Comparison of ENCODE assay signal across 26 cellular contexts in the genomic region with DNA sequence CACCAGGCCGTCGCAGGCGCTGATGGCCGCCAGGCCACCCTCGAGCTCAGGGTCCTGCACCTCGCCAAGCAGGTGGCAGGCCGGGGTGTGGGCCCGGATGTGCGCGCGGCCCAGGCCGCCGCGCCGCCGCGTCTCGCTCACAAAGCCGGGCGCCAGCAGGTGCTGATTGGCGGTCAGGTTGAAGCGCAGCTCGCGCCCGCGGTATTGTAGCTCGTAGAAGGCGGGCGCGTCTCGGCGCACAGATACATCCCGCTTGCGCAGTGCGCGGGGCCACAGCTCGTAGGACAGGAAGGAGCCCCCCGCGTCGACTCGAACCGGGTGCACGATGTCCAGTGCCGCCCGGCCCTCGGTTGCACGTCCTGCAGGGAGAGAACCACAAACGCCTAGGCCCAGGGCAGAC. TPM values are rescaled to one million over a fixed set of nuclear protein-coding genes. Genes with fewer than 3 reads are reported as not detected.
DNase-seq lines count a peak whose midpoint lies in the region; ATAC-seq, FAIRE-seq and TF ChIP-seq lines count a peak whose summit lies in the region.
"Had no signal": no experiment of that assay in that cellular context is flagged by ENCODE, and none has a peak within 500 bp of the region (broad histone marks: within the 10 kb centered on the region; RNA-seq: fewer than 3 reads in every experiment).

No MANE protein-coding gene starts in this region.

- no peak overlapping the region for H3K4me3 Mint-ChIP-seq in activated CD4-positive, alpha-beta T cell treated with anti-CD3 and anti-CD28 coated beads, Interleukin-2, amount 10 ng/mL, durations not matched to agents 7 days and 5 days
- H3K4me3 Mint-ChIP-seq: CD14-positive monocyte; CD4-positive, alpha-beta T cell; CD8-positive, alpha-beta memory T cell had no signal

- no peak for TF ChIP-seq POLR2A in K562 (conservative IDR thresholded peaks at IDR 0.05)
- no peak for TF ChIP-seq POLR2A in spleen (IDR thresholded peaks at IDR 0.05)
- no peak for TF ChIP-seq POLR2A in uterus (IDR thresholded peaks at IDR 0.05)
- TF ChIP-seq POLR2A in GM12891 (IDR thresholded peaks at IDR 0.05; ENCODE audit: low read depth, low read length) = no peak

- H2AFZ ChIP-seq in K562 (ENCODE audit: low read depth, low read length) = no peak overlapping the region

- TF ChIP-seq CTCF in K562 (IDR thresholded peaks at IDR 0.05 in 2 of 3, conservative IDR thresholded peaks at IDR 0.05 in 1 of 3; ENCODE audit: insufficient read depth in 2 of 3, low read depth in 1 of 3, low read length in 3 of 3) (no peak), spleen (IDR thresholded peaks at IDR 0.05 in 8 of 11, conservative IDR thresholded peaks at IDR 0.05 in 3 of 11) (no peak), uterus (IDR thresholded peaks at IDR 0.05) (no peak)

- H3K27me3 Mint-ChIP-seq in activated CD4-positive, alpha-beta T cell treated with anti-CD3 and anti-CD28 coated beads, Interleukin-2, amount 10 ng/mL, durations not matched to agents 7 days and 5 days = peaks cover 5% of the 10 kb centered on the region
- H3K27me3 Mint-ChIP-seq: CD4-positive, alpha-beta T cell had no signal

- H3K9me3 Mint-ChIP-seq in activated CD4-positive, alpha-beta T cell treated with anti-CD3 and anti-CD28 coated beads, Interleukin-2, amount 10 ng/mL, durations not matched to agents 7 days and 5 days = no peaks in the 10 kb centered on the region
- H3K9me3 Mint-ChIP-seq: CD14-positive monocyte; CD4-positive, alpha-beta T cell; CD8-positive, alpha-beta memory T cell had no signal

- in situ Hi-C loops in K562 (cut with MboI) = no loop called here

- ATAC-seq in K562 = no peak
- ATAC-seq: A549 had no signal

- no peaks in the 10 kb centered on the region for H3K9me3 ChIP-seq in K562 (replicated peaks; ENCODE audit: control insufficient read depth, insufficient read depth, low read depth, low read length)
- H3K9me3 ChIP-seq in spleen = no peaks in the 10 kb centered on the region
- H3K9me3 ChIP-seq in uterus = no peaks in the 10 kb centered on the region
- H3K9me3 ChIP-seq: A549; BE2C; BLaER1 treated with 17β-estradiol and CSF1 and Interleukin-3, amounts not matched to agents 10 nM and 100 nM had no signal

- peaks cover 9 to 34% of the 10 kb centered on the region in 2 experiments; a peak in 4 of 5 replicates for H3K27me3 ChIP-seq in K562 (ENCODE audit: control insufficient read depth in 2 of 2, insufficient read depth in 2 of 2, low read length in 2 of 2)
- no peaks in the 10 kb centered on the region for H3K27me3 ChIP-seq in spleen (replicated peaks in 1 of 7)
- no peaks in the 10 kb centered on the region for H3K27me3 ChIP-seq in uterus
- H3K27me3 ChIP-seq: BE2C; BLaER1 treated with 17β-estradiol and CSF1 and Interleukin-3, amounts not matched to agents 10 nM and 100 nM had no signal

- H3K4me3 ChIP-seq in K562 (no peak overlapping the region), spleen (no peak overlapping the region), uterus (no peak overlapping the region)
- H3K4me3 ChIP-seq: A549; BLaER1 treated with 17β-estradiol and CSF1 and Interleukin-3, amounts not matched to agents 10 nM and 100 nM had no signal

- H3K27ac Mint-ChIP-seq in activated CD4-positive, alpha-beta T cell treated with anti-CD3 and anti-CD28 coated beads, Interleukin-2, amount 10 ng/mL, durations not matched to agents 7 days and 5 days = no peak overlapping the region
- H3K27ac Mint-ChIP-seq: CD14-positive monocyte; CD4-positive, alpha-beta T cell had no signal

- intact Hi-C loops in K562 (cut with micrococcal nuclease) = no loop called here
- intact Hi-C loops in spleen (cut with DNase I; ENCODE audit: low total_unique reads) = no loop called here
- intact Hi-C loops in uterus (cut with DNase I; ENCODE audit: low total_unique reads) = no loop called here

- H3K79me2 ChIP-seq in K562 (ENCODE audit: control insufficient read depth, insufficient read depth, low read length) = no peaks in the 10 kb centered on the region

- H3K4me1 Mint-ChIP-seq in activated CD4-positive, alpha-beta T cell treated with anti-CD3 and anti-CD28 coated beads, Interleukin-2, amount 10 ng/mL, durations not matched to agents 7 days and 5 days = no peaks in the 10 kb centered on the region
- H3K4me1 Mint-ChIP-seq: CD14-positive monocyte; CD8-positive, alpha-beta memory T cell had no signal

- FAIRE-seq in K562 (lab: Jason Lieb, UNC) = no peak
- FAIRE-seq in GM12891 (lab: Jason Lieb, UNC) = no peak
- FAIRE-seq: A549, D721Med, GM12892, H54 had no signal

- 55% methylated on average over 13 of the region's 48 CpGs for WGBS in K562 (ENCODE audit: insufficient coverage, low coverage, missing lambda C conversion rate)
- WGBS in spleen, 5 donors = 87 to 94% (median 90%) methylated on average over 26 to 48 of the region's 48 CpGs

- H3K4me2 ChIP-seq in K562 (ENCODE audit: insufficient read depth, low read length) = no peak overlapping the region
- H3K4me2 ChIP-seq: A549; BLaER1 treated with 17β-estradiol and CSF1 and Interleukin-3, amounts not matched to agents 10 nM and 100 nM had no signal

- H3K36me3 ChIP-seq in K562 (ENCODE audit: control insufficient read depth, insufficient read depth, low read length) (no peaks in the 10 kb centered on the region), spleen (no peaks in the 10 kb centered on the region), uterus (no peaks in the 10 kb centered on the region)

- no peaks in the 10 kb centered on the region for H3K9me1 ChIP-seq in K562 (ENCODE audit: control insufficient read depth, insufficient read depth, low read length)

- CTCF ChIA-PET in activated CD4-positive, alpha-beta T cell treated with anti-CD3 and anti-CD28 coated beads, Interleukin-2, amount 10 ng/mL, durations not matched to agents 7 days and 5 days (lab: Charles Lee) = interaction anchor here (0.6 to 1.0 kb wide), 2 partner anchors 10 to 445 kb away, joined by 3 to 4 read pairs; no protein-coding TSS in a partner anchor
- CTCF ChIA-PET in K562 (lab: Yijun Ruan, JAX; ENCODE audit: low intra/inter-chr PET ratio) = no interaction called here

- TF ChIP-seq EP300 in K562 (IDR thresholded peaks at IDR 0.05; ENCODE audit: low read length) = no peak

- H3K4me1 ChIP-seq in K562 (replicated peaks in 1 of 2; ENCODE audit: control insufficient read depth in 2 of 2, insufficient read depth in 2 of 2, low read length in 2 of 2) (peaks cover 0 to 5% of the 10 kb centered on the region in 2 experiments; a peak in 1 of 5 replicates), spleen (peaks cover 0 to 4% (median 0%) of the 10 kb centered on the region in 6 donors), uterus (no peaks in the 10 kb centered on the region)
- H3K4me1 ChIP-seq: BE2C had no signal

- H4K20me1 ChIP-seq in K562 (replicated peaks; ENCODE audit: control insufficient read depth, insufficient read depth, low read length) = peaks cover 11% of the 10 kb centered on the region; the same call in 1 of the 2 replicates

- DNase-seq in activated CD4-positive, alpha-beta T cell treated with anti-CD3 and anti-CD28 coated beads, Interleukin-2, amount 10 ng/mL, durations not matched to agents 7 days and 5 days = peak; percentile 13
- no peak for DNase-seq in activated CD4-positive, alpha-beta T cell treated with anti-CD3 and anti-CD28 coated beads, Interleukin-2, amount 50 U/mL, for 48 hours
- DNase-seq in ELF-1 (ENCODE audit: low read depth, low spot score) (peak; percentile 49), K562 (ENCODE audit: extremely low read depth in 1 of 4, low spot score in 3 of 4) (no peak), spleen (peak; percentile 74), uterus (no peak), GM12891 (ENCODE audit: insufficient read length, low spot score) (no peak)
- DNase-seq in stimulated activated CD4-positive, alpha-beta T cell treated with anti-CD3 and anti-CD28 coated beads, Interleukin-2, amount 100 ng/mL, for 24 hours = no peak
- DNase-seq: 8988T; ACHN; AML-193; BE2C; CD4-positive, alpha-beta T cell; CD8-positive, alpha-beta memory T cell; DMS 273 treated with DMSO at 0.1 percent for 48 hours; DMS79; EL; GF-D8; GOT3; HCEC 1CT had no signal

- TF ChIP-seq RAD21 in K562 (CRISPR knock-in tag; conservative IDR thresholded peaks at IDR 0.05 in 1 of 2, IDR thresholded peaks at IDR 0.05 in 1 of 2) = no peak

- H3K27ac ChIP-seq in K562 (ENCODE audit: extremely low read depth, low read depth, low read length) (no peak overlapping the region), spleen (no peak overlapping the region), uterus (no peak overlapping the region)
- H3K27ac ChIP-seq: BLaER1 treated with 17β-estradiol and CSF1 and Interleukin-3, amounts not matched to agents 10 nM and 100 nM had no signal

- BruUV-seq in K562 (replicated peaks; lab: Mats Ljungman, UMichigan) = no TSS peak

- POLR2A ChIA-PET in activated CD4-positive, alpha-beta T cell treated with anti-CD3 and anti-CD28 coated beads, Interleukin-2, amount 10 ng/mL, durations not matched to agents 7 days and 5 days (lab: Charles Lee) = no interaction called here
- POLR2A ChIA-PET in K562 (lab: Yijun Ruan, JAX) = no interaction called here

- no peak overlapping the region for H3K9ac ChIP-seq in K562 (ENCODE audit: insufficient read depth in 1 of 2, low read depth in 2 of 2, low read length in 2 of 2)
- H3K9ac ChIP-seq: BLaER1 treated with 17β-estradiol and CSF1 and Interleukin-3, amounts not matched to agents 10 nM and 100 nM had no signal

- H3K36me3 Mint-ChIP-seq in activated CD4-positive, alpha-beta T cell treated with anti-CD3 and anti-CD28 coated beads, Interleukin-2, amount 10 ng/mL, durations not matched to agents 7 days and 5 days (ENCODE audit: low read depth) = no peaks in the 10 kb centered on the region
- H3K36me3 Mint-ChIP-seq: CD14-positive monocyte; CD8-positive, alpha-beta memory T cell had no signal

RNA-seq across cellular contexts. Expression of a gene that starts 11.1 kb away (rescaled TPM):
- under 1 TPM; 0.10 to 0.12 TPM for total RNA-seq in activated CD4-positive, alpha-beta T cell treated with anti-CD3 and anti-CD28 coated beads, Interleukin-2, amount 10 ng/mL, durations not matched to agents 7 days and 5 days
- 0.76 TPM in 1 of 2 replicates, not detected in the other for total RNA-seq in K562 (2011; cell fraction: chromatin; rRNA removed; ENCODE audit: low replicate concordance)
- 0.13 and 0.50 TPM in 2 replicates for total RNA-seq in K562 (2011; cell fraction: nucleolus; rRNA removed)
- total RNA-seq in K562 (2011; cell fraction: nucleoplasm; rRNA removed) = 0.31 TPM in 1 of 2 replicates, not detected in the other
- total RNA-seq in K562 (2014; rRNA removed) = not detected in 2 replicates
- not detected in 2 replicates for total RNA-seq in K562 (2014; rRNA removed; fragmentation: Illumina TruSeq; extraction: Trizol)
- total RNA-seq in K562 (2015; rRNA removed; fragmentation: Illumina TruSeq; extraction: Trizol) = not detected in 2 replicates
- 0.07 and 0.13 TPM in 2 replicates for total RNA-seq in K562 (2021)
- 0.12 TPM in 1 of 2 replicates, not detected in the other for polyA plus RNA-seq in K562 (2011; rRNA removed)
- polyA plus RNA-seq in K562 (2011; cell fraction: cytosol; rRNA removed) = 0.06 and 0.09 TPM in 2 replicates
- 0.11 and 0.13 TPM in 2 replicates for polyA plus RNA-seq in K562 (2011; cell fraction: nucleus; rRNA removed)
- polyA plus RNA-seq in K562 (2012) = 0.03 and 0.21 TPM in 2 replicates
- not detected in 2 replicates for polyA plus RNA-seq in K562 (2014; fragmentation: Illumina TruSeq; extraction: Trizol)
- polyA plus RNA-seq in K562 (2014; fragmentation: Nextera tagmentation; extraction: Ambion mirVana) = not detected
- polyA plus RNA-seq in K562 (2014; rRNA removed) = 0.05 TPM in 1 of 2 replicates, not detected in the other
- polyA minus RNA-seq in K562 (2011; rRNA and poly(A)+ RNA removed) = 0.12 and 0.18 TPM in 2 replicates
- polyA minus RNA-seq in K562 (2011; cell fraction: cytosol; rRNA and poly(A)+ RNA removed) = not detected in 2 replicates
- 0.13 and 0.22 TPM in 2 replicates for polyA minus RNA-seq in K562 (2011; cell fraction: nucleus; rRNA and poly(A)+ RNA removed)
- total RNA-seq in spleen = 10 to 100 TPM in 1 of 7 donors, 1 to 10 TPM in 6; 3.4 to 15.0 (median 8.3) TPM
- 1 to 10 TPM in 2 of 3 donors, under 1 TPM in 1; 0.47 to 8.4 (median 2.2) TPM for polyA plus RNA-seq in spleen
- 10 to 100 TPM in 2 of 4 donors, 1 to 10 TPM in 1, under 1 TPM in 1; 0.29 to 21.4 (median 7.5) TPM for total RNA-seq in uterus
- 0.33 TPM for polyA plus RNA-seq in GM12891 (2012; ENCODE audit: low read depth, missing spikeins)
- polyA plus RNA-seq: CD14-positive monocyte; CD8-positive, alpha-beta memory T cell had no signal

Comparison
In these comparisons a context has a peak if more than half of its experiments do, and no peak if none do; other contexts are left out.
1. DNase-seq: peak in activated CD4-positive, alpha-beta T cell treated with anti-CD3 and anti-CD28 coated beads, Interleukin-2, amount 10 ng/mL, durations not matched to agents 7 days and 5 days (single experiment), ELF-1 (single experiment) and spleen (single experiment); none in activated CD4-positive, alpha-beta T cell treated with anti-CD3 and anti-CD28 coated beads, Interleukin-2, amount 50 U/mL, for 48 hours (0 of 2), K562 (0 of 4), stimulated activated CD4-positive, alpha-beta T cell treated with anti-CD3 and anti-CD28 coated beads, Interleukin-2, amount 100 ng/mL, for 24 hours (0 of 2), uterus (0 of 2) and GM12891 (single experiment).